1 cellular context compared by ENCODE assay signal in the genomic region with DNA sequence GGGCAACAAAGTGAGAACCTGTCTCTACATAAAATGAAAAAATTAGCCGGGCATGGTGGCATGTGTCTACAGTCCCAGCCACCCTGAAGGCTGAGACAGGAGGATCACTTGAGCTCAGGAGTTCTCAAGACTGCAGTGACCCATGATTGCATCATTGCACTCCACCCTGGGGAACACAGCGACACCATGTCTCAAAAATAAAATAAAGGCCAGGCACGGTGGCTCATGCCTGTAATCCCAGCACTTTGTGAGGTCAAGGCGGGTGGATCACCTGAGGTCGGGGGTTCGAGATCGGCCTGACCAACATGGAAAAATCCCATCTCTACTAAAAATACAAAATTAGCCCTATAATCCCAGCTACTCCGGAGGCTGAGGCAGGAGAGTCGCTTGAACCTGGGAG.
TF ChIP-seq lines count a peak whose summit lies in the region.

No MANE protein-coding gene starts in this region.

TF ChIP-seq in K562, 482 proteins besides CTCF, POLR2A, EP300 and RAD21 (continued from another document):
- peak; percentile 72; the same call in 1 of the 2 replicates for TF ChIP-seq JUND (IDR thresholded peaks at IDR 0.05; ENCODE audit: borderline replicate concordance, low read depth, low read length)
- no peak; the same call in 2 of the 3 replicates for TF ChIP-seq JUND (tag; IDR thresholded peaks at IDR 0.05; ENCODE audit: borderline replicate concordance, low read depth, low read length)
